In the genomic region with DNA sequence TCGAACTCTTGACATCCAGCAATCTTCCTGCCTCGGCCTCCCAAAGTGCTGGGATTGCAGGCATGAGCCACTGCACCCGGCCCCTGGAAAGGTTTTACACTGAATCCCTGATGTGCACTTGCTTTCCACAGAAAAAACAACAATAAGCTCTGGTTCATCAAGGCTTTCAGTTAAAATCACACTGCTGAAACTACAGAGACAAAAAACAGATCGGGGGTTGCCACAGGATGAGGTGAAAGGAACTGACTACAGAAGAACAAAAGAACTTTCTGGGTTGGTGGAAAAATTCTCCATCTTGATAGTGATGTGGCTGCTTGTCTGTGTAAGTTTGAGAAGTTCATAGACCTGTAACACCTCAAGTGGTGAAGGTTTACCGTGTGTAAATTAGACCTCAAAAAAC, we compare ENCODE assay signal across 11 cellular contexts. TPM values are rescaled to one million over a fixed set of nuclear protein-coding genes. Genes with fewer than 3 reads are reported as not detected.
DNase-seq lines count a peak whose midpoint lies in the region; ATAC-seq, FAIRE-seq and TF ChIP-seq lines count a peak whose summit lies in the region.
"Had no signal": no experiment of that assay in that cellular context is flagged by ENCODE, and none has a peak within 500 bp of the region (broad histone marks: within the 10 kb centered on the region; RNA-seq: fewer than 3 reads in every experiment).

No MANE protein-coding gene starts in this region.

- peaks cover 54% of the 10 kb centered on the region for H3K36me3 Mint-ChIP-seq in activated CD4-positive, alpha-beta T cell treated with anti-CD3 and anti-CD28 coated beads for 36 hours (ENCODE audit: low read depth)
- H3K36me3 Mint-ChIP-seq in dendritic cell treated with granulocyte-macrophage colony-stimulating factor and Interleukin-4, amounts not matched to agents 40 ng/mL and 50 ng/mL, for 4 days (ENCODE audit: low read depth) = peaks cover 69% of the 10 kb centered on the region

- FAIRE-seq in small intestine (lab: Jason Lieb, UNC) = no peak

- peaks cover 60% of the 10 kb centered on the region for H3K4me1 Mint-ChIP-seq in activated CD4-positive, alpha-beta T cell treated with anti-CD3 and anti-CD28 coated beads for 36 hours
- H3K4me1 Mint-ChIP-seq in dendritic cell treated with granulocyte-macrophage colony-stimulating factor and Interleukin-4, amounts not matched to agents 40 ng/mL and 50 ng/mL, for 4 days (ENCODE audit: low read depth) = peaks cover 72% of the 10 kb centered on the region

- no peaks in the 10 kb centered on the region for H3K9me3 ChIP-seq in neutrophil
- no peaks in the 10 kb centered on the region for H3K9me3 ChIP-seq in small intestine (ENCODE audit: control insufficient read depth, low read depth)
- H3K9me3 ChIP-seq: tibial nerve had no signal

- no peaks in the 10 kb centered on the region for H3K27me3 ChIP-seq in HL-60 (ENCODE audit: insufficient read depth, poor library complexity, severe bottlenecking)
- no peaks in the 10 kb centered on the region for H3K27me3 ChIP-seq in neutrophil
- no peaks in the 10 kb centered on the region for H3K27me3 ChIP-seq in small intestine (ENCODE audit: control insufficient read depth in 2 of 2, insufficient read depth in 2 of 2, low read length in 2 of 2)
- H3K27me3 ChIP-seq: tibial nerve had no signal

- H3K9me3 Mint-ChIP-seq in activated CD4-positive, alpha-beta T cell treated with anti-CD3 and anti-CD28 coated beads for 36 hours (ENCODE audit: low read depth) = no peaks in the 10 kb centered on the region
- H3K9me3 Mint-ChIP-seq in dendritic cell treated with granulocyte-macrophage colony-stimulating factor and Interleukin-4, amounts not matched to agents 40 ng/mL and 50 ng/mL, for 4 days = no peaks in the 10 kb centered on the region

- DNase-seq in HL-60 (ENCODE audit: low read depth in 1 of 2, low spot score in 1 of 2) (no peak), GM13977 (ENCODE audit: low spot score) (no peak), small intestine (no peak), NCI-H1092 treated with DMSO at 0.1 percent for 48 hours (lab: John Stamatoyannopoulos, UW) (no peak)
- DNase-seq in activated CD4-positive, alpha-beta T cell treated with anti-CD3 and anti-CD28 coated beads for 36 hours = peak; percentile 68
- DNase-seq: retina had no signal

- H3K4me3 ChIP-seq in HL-60 (replicated peaks; ENCODE audit: insufficient read depth, low read length) = no peak overlapping the region
- H3K4me3 ChIP-seq in neutrophil (ENCODE audit: low read depth in 1 of 2, low read length in 1 of 2) = peak overlapping the region; percentile 82 to 90
- H3K4me3 ChIP-seq in small intestine (ENCODE audit: low read depth in 1 of 2, low read length in 2 of 2) = no peak overlapping the region

- 52 to 59% (median 56%) methylated on average over 5 of the region's 5 CpGs for WGBS in small intestine, 3 donors

- peaks cover 43 to 48% of the 10 kb centered on the region in 2 experiments for H3K4me1 ChIP-seq in neutrophil (ENCODE audit: control insufficient read depth in 1 of 2, insufficient read depth in 1 of 2, low read depth in 1 of 2, low read length in 1 of 2)
- peaks cover 10 to 19% of the 10 kb centered on the region in 2 donors for H3K4me1 ChIP-seq in small intestine (ENCODE audit: control insufficient read depth in 2 of 2, insufficient read depth in 1 of 2, low read depth in 1 of 2, low read length in 1 of 2)

- intact Hi-C loops in activated CD4-positive, alpha-beta T cell treated with anti-CD3 and anti-CD28 coated beads for 36 hours (cut with DNase I, micrococcal nuclease) = loop anchor here (1.0 to 5.0 kb wide), 5 partner anchors 51 to 326 kb away; a partner anchor contains a TSS
- intact Hi-C loops in dendritic cell treated with granulocyte-macrophage colony-stimulating factor and Interleukin-4, amounts not matched to agents 40 ng/mL and 50 ng/mL, for 4 days (cut with micrococcal nuclease) = no loop called here

- no peak for TF ChIP-seq CTCF in HL-60 (IDR thresholded peaks at IDR 0.05; ENCODE audit: insufficient read depth, low read length)
- TF ChIP-seq CTCF in neutrophil (IDR thresholded peaks at IDR 0.05) = no peak
- TF ChIP-seq CTCF in GM13977 (IDR thresholded peaks at IDR 0.05; ENCODE audit: extremely low read depth, insufficient read depth, missing control alignments) = no peak

- H3K27ac Mint-ChIP-seq in activated CD4-positive, alpha-beta T cell treated with anti-CD3 and anti-CD28 coated beads for 36 hours = peak overlapping the region; percentile 95
- peak overlapping the region; percentile 91 for H3K27ac Mint-ChIP-seq in dendritic cell treated with granulocyte-macrophage colony-stimulating factor and Interleukin-4, amounts not matched to agents 40 ng/mL and 50 ng/mL, for 4 days

- POLR2A ChIA-PET in activated CD4-positive, alpha-beta T cell treated with anti-CD3 and anti-CD28 coated beads for 36 hours (lab: Charles Lee) = interaction anchor here (0.6 to 1.4 kb wide), 4 partner anchors 18 to 197 kb away, joined by 3 to 5 read pairs (median 4); a partner anchor contains a TSS

- CTCF ChIA-PET in activated CD4-positive, alpha-beta T cell treated with anti-CD3 and anti-CD28 coated beads for 36 hours (lab: Charles Lee) = interaction anchor here (1.0 to 3.6 kb wide), 7 partner anchors 42 to 148 kb away, joined by 3 to 12 read pairs (median 6); partner anchors contain the start of gene ISY1

- peak; percentile 24 for ATAC-seq in activated CD4-positive, alpha-beta T cell treated with anti-CD3 and anti-CD28 coated beads for 36 hours
- no peak for ATAC-seq in GM21526 (IDR thresholded peaks at IDR 0.05; ENCODE audit: low FRiP score, unreplicated experiment)

- no peaks in the 10 kb centered on the region for H3K27me3 Mint-ChIP-seq in activated CD4-positive, alpha-beta T cell treated with anti-CD3 and anti-CD28 coated beads for 36 hours
- no peaks in the 10 kb centered on the region for H3K27me3 Mint-ChIP-seq in dendritic cell treated with granulocyte-macrophage colony-stimulating factor and Interleukin-4, amounts not matched to agents 40 ng/mL and 50 ng/mL, for 4 days

- in situ Hi-C loops in GM13977 (cut with MboI; ENCODE audit: low pct_unique_long_range_greater_than_20kb, low sequenced_read_pairs, unreplicated experiment) = no loop called here

- H3K36me3 ChIP-seq in neutrophil (peaks cover 42% of the 10 kb centered on the region), small intestine (ENCODE audit: control insufficient read depth in 2 of 2, insufficient read depth in 2 of 2, low read length in 2 of 2) (no peaks in the 10 kb centered on the region)

- H3K27ac ChIP-seq in HL-60 (replicated peaks) (peak overlapping the region; percentile 87; the same call in 1 of the 2 replicates), neutrophil (peak overlapping the region; percentile 97), small intestine (ENCODE audit: low read depth in 1 of 2, low read length in 1 of 2) (peak overlapping the region in 1 of 2 donors; percentile 90)

- peak overlapping the region; percentile 91 for H3K4me3 Mint-ChIP-seq in activated CD4-positive, alpha-beta T cell treated with anti-CD3 and anti-CD28 coated beads for 36 hours
- H3K4me3 Mint-ChIP-seq in dendritic cell treated with granulocyte-macrophage colony-stimulating factor and Interleukin-4, amounts not matched to agents 40 ng/mL and 50 ng/mL, for 4 days = no peak overlapping the region

RNA-seq across cellular contexts. Expression of gene RAB43, which starts 2.9 kb away (rescaled TPM):
- total RNA-seq in activated CD4-positive, alpha-beta T cell treated with anti-CD3 and anti-CD28 coated beads for 36 hours = 10 to 100 TPM; 32.1 to 51.8 TPM
- polyA plus RNA-seq in small intestine = 10 to 100 TPM in 1 of 3 donors, 1 to 10 TPM in 2; 3.4 to 15.0 (median 4.1) TPM

RNA-seq across cellular contexts. Expression of gene ISY1, which starts 42.1 kb away (rescaled TPM):
- 10 to 100 TPM; 44.9 to 65.5 TPM for total RNA-seq in activated CD4-positive, alpha-beta T cell treated with anti-CD3 and anti-CD28 coated beads for 36 hours
- 10 to 100 TPM; 11.2 to 27.1 (median 20.5) TPM for polyA plus RNA-seq in small intestine

RNA-seq across cellular contexts. Expression of gene GP9, which starts 58.2 kb away (rescaled TPM):
- total RNA-seq in activated CD4-positive, alpha-beta T cell treated with anti-CD3 and anti-CD28 coated beads for 36 hours = not detected
- polyA plus RNA-seq in small intestine = under 1 TPM in 1 of 3 donors, not detected in 2; 0.06 TPM
- total RNA-seq: Daoy, tibial nerve had no signal

Comparison
In these comparisons a context has a peak if more than half of its experiments do, and no peak if none do; other contexts are left out.
1. H3K4me3 ChIP-seq: peak in neutrophil (2 of 2); none in HL-60 (single experiment) and small intestine (0 of 2).